ENCODE assay signal across 17 cellular contexts in genomic region chr4:80423553-80424224, GRCh38.
DNase-seq lines count a peak whose midpoint lies in the region; ATAC-seq and TF ChIP-seq lines count a peak whose summit lies in the region.
"Had no signal": no experiment of that assay in that cellular context is flagged by ENCODE, and none has a peak within 500 bp of the region (broad histone marks: within the 10 kb centered on the region; RNA-seq: fewer than 3 reads in every experiment).

No MANE protein-coding gene starts in this region.

- no peaks in the 10 kb centered on the region for H3K36me3 Mint-ChIP-seq in CD8-positive, alpha-beta T cell
- no peaks in the 10 kb centered on the region for H3K36me3 Mint-ChIP-seq in activated T-helper 17 cell treated with anti-CD3 and anti-CD28 coated beads, Interleukin-2, amount 50 U/mL, for 72 hours (ENCODE audit: low read depth)
- no peaks in the 10 kb centered on the region for H3K36me3 Mint-ChIP-seq in immature natural killer cell

- TF ChIP-seq CTCF in CD8-positive, alpha-beta T cell (IDR thresholded peaks at IDR 0.05) = no peak

- CTCF ChIA-PET in CD8-positive, alpha-beta T cell (lab: Charles Lee) = no interaction called here

- H3K27me3 ChIP-seq in CD8-positive, alpha-beta T cell (ENCODE audit: insufficient read depth, low read length) = no peaks in the 10 kb centered on the region
- H3K27me3 ChIP-seq: cardiac muscle cell, tibial nerve had no signal

- H3K4me3 ChIP-seq in CD8-positive, alpha-beta T cell (ENCODE audit: low read depth, low read length) = no peak overlapping the region
- H3K4me3 ChIP-seq: cardiac muscle cell, lower lobe of right lung, tibial nerve had no signal

- no peak overlapping the region for H3K27ac ChIP-seq in CD8-positive, alpha-beta T cell (ENCODE audit: low read depth, low read length)
- H3K27ac ChIP-seq: cardiac muscle cell, lower lobe of right lung, tibial nerve had no signal

- no peak for DNase-seq in CD8-positive, alpha-beta T cell
- DNase-seq in HT1080 (ENCODE audit: low read depth) (peak; percentile 15), immature natural killer cell (no peak), HUDEP-2 (lab: John Stamatoyannopoulos, UW; ENCODE audit: unreplicated experiment in 76 of 76) (no peak)
- DNase-seq in stimulated activated naive CD4-positive, alpha-beta T cell treated with Interleukin-2 at 50 U/mL for 16 hours (lab: John Stamatoyannopoulos, UW) = no peak
- DNase-seq: activated B cell treated with CpG ODN at 0.5 μM for 24 hours; COR-L47; lower lobe of right lung; NCI-H1436; NCI-H2171 treated with DMSO at 0.1 percent for 48 hours; occipital lobe; stimulated activated CD4-positive, alpha-beta T cell treated with anti-CD3 and anti-CD28 coated beads, Interleukin-15, amount 100 ng/mL, for 24 hours had no signal

- no peak overlapping the region for H3K4me3 Mint-ChIP-seq in CD8-positive, alpha-beta T cell
- H3K4me3 Mint-ChIP-seq in activated T-helper 17 cell treated with anti-CD3 and anti-CD28 coated beads, Interleukin-2, amount 50 U/mL, for 72 hours = no peak overlapping the region
- peak overlapping the region in 4 of 5 donors; percentile 18 to 67 (median 47) for H3K4me3 Mint-ChIP-seq in immature natural killer cell
- H3K4me3 Mint-ChIP-seq: activated B cell treated with CpG ODN at 0.5 μM for 24 hours; activated T-helper 1 cell treated with anti-CD3 and anti-CD28 coated beads, Interleukin-12 subunit alpha, Interleukin-12 subunit beta, Interleukin-2, Interleukin-4 antibody, amounts not matched to agents 30 ng/mL and 10 ng/mL and 1 ng/mL, durations not matched to agents 14 hours and 24 hours and 36 hours had no signal

- no peaks in the 10 kb centered on the region for H3K36me3 ChIP-seq in CD8-positive, alpha-beta T cell (ENCODE audit: insufficient read depth, low read length)
- H3K36me3 ChIP-seq: cardiac muscle cell, lower lobe of right lung, tibial nerve had no signal

- H3K4me1 Mint-ChIP-seq in CD8-positive, alpha-beta T cell (ENCODE audit: low read depth) = peaks cover 18% of the 10 kb centered on the region
- H3K4me1 Mint-ChIP-seq in activated T-helper 17 cell treated with anti-CD3 and anti-CD28 coated beads, Interleukin-2, amount 50 U/mL, for 72 hours = peaks cover 7% of the 10 kb centered on the region
- peaks cover 26 to 67% of the 10 kb centered on the region in 2 donors for H3K4me1 Mint-ChIP-seq in immature natural killer cell
- H3K4me1 Mint-ChIP-seq: activated B cell treated with CpG ODN at 0.5 μM for 24 hours had no signal

- POLR2A ChIA-PET in CD8-positive, alpha-beta T cell (lab: Charles Lee) = interaction anchor here (0.9 kb wide), 1 partner anchor 17 kb away, joined by 3 read pairs; no protein-coding TSS in a partner anchor

- no peaks in the 10 kb centered on the region for H3K27me3 Mint-ChIP-seq in CD8-positive, alpha-beta T cell (ENCODE audit: low read depth)
- H3K27me3 Mint-ChIP-seq in activated T-helper 17 cell treated with anti-CD3 and anti-CD28 coated beads, Interleukin-2, amount 50 U/mL, for 72 hours = no peaks in the 10 kb centered on the region
- H3K27me3 Mint-ChIP-seq in immature natural killer cell (ENCODE audit: low read depth in 3 of 3) = peaks cover 0 to under 1% (median 0%) of the 10 kb centered on the region in 3 donors
- H3K27me3 Mint-ChIP-seq: activated B cell treated with CpG ODN at 0.5 μM for 24 hours had no signal

- intact Hi-C loops in CD8-positive, alpha-beta T cell (cut with DNase I, micrococcal nuclease) = no loop called here

- no peak for ATAC-seq in CD8-positive, alpha-beta T cell
- peak; percentile 33 for ATAC-seq in activated T-helper 17 cell treated with anti-CD3 and anti-CD28 coated beads, Interleukin-2, amount 50 U/mL, for 72 hours (replicated peaks)
- ATAC-seq in HG03469 (IDR thresholded peaks at IDR 0.05; ENCODE audit: unreplicated experiment) = no peak

- no peaks in the 10 kb centered on the region for H3K9me3 Mint-ChIP-seq in CD8-positive, alpha-beta T cell
- peaks cover 4% of the 10 kb centered on the region for H3K9me3 Mint-ChIP-seq in activated T-helper 17 cell treated with anti-CD3 and anti-CD28 coated beads, Interleukin-2, amount 50 U/mL, for 72 hours
- no peaks in the 10 kb centered on the region for H3K9me3 Mint-ChIP-seq in immature natural killer cell
- H3K9me3 Mint-ChIP-seq: activated B cell treated with CpG ODN at 0.5 μM for 24 hours; activated T-helper 1 cell treated with anti-CD3 and anti-CD28 coated beads, Interleukin-12 subunit alpha, Interleukin-12 subunit beta, Interleukin-2, Interleukin-4 antibody, amounts not matched to agents 30 ng/mL and 10 ng/mL and 1 ng/mL, durations not matched to agents 14 hours and 24 hours and 36 hours had no signal

- peaks cover 13% of the 10 kb centered on the region for H3K4me1 ChIP-seq in CD8-positive, alpha-beta T cell (ENCODE audit: insufficient read depth, low read length)
- H3K4me1 ChIP-seq: lower lobe of right lung had no signal

- peak overlapping the region; percentile 2 for H3K27ac Mint-ChIP-seq in CD8-positive, alpha-beta T cell
- H3K27ac Mint-ChIP-seq in activated T-helper 17 cell treated with anti-CD3 and anti-CD28 coated beads, Interleukin-2, amount 50 U/mL, for 72 hours = no peak overlapping the region
- H3K27ac Mint-ChIP-seq in immature natural killer cell = peak overlapping the region; percentile 55 to 89 (median 69)
- H3K27ac Mint-ChIP-seq: activated B cell treated with CpG ODN at 0.5 μM for 24 hours; activated T-helper 1 cell treated with anti-CD3 and anti-CD28 coated beads, Interleukin-12 subunit alpha, Interleukin-12 subunit beta, Interleukin-2, Interleukin-4 antibody, amounts not matched to agents 30 ng/mL and 10 ng/mL and 1 ng/mL, durations not matched to agents 14 hours and 24 hours and 36 hours had no signal

- no peaks in the 10 kb centered on the region for H3K9me3 ChIP-seq in CD8-positive, alpha-beta T cell (ENCODE audit: low read length)
- H3K9me3 ChIP-seq: lower lobe of right lung, tibial nerve had no signal

Comparison
In these comparisons a context has a peak if more than half of its experiments do, and no peak if none do; other contexts are left out.
1. H3K4me3 Mint-ChIP-seq: peak in immature natural killer cell (4 of 5); none in CD8-positive, alpha-beta T cell (single experiment) and activated T-helper 17 cell treated with anti-CD3 and anti-CD28 coated beads, Interleukin-2, amount 50 U/mL, for 72 hours (single experiment).